8 cellular contexts compared by ENCODE assay signal in genomic region chr10:63515002-63515763, GRCh38. TPM values are rescaled to one million over a fixed set of nuclear protein-coding genes. Genes with fewer than 3 reads are reported as not detected.
DNase-seq lines count a peak whose midpoint lies in the region; ATAC-seq and TF ChIP-seq lines count a peak whose summit lies in the region.

No MANE protein-coding gene starts in this region.

- H2AFZ ChIP-seq in Loucy (ENCODE audit: low read length) (no peak overlapping the region), mammary epithelial cell (ENCODE audit: low read depth, low read length) (peak overlapping the region; percentile 56)

- peak overlapping the region; percentile 94 for H3K27ac ChIP-seq in mammary epithelial cell (ENCODE audit: insufficient read depth, low read depth, low read length)
- peak overlapping the region; percentile 24 for H3K27ac ChIP-seq in muscle layer of colon (ENCODE audit: low read depth, low read length)

- H3K4me2 ChIP-seq in Loucy (ENCODE audit: low read depth, low read length, poor library complexity, severe bottlenecking) (peak overlapping the region; percentile 83), mammary epithelial cell (ENCODE audit: insufficient read depth, low read depth, low read length) (peak overlapping the region; percentile 68)

- H3F3A ChIP-seq in Loucy (ENCODE audit: low read depth), result no peaks in the 10 kb centered on the region

- peak; percentile 87 for DNase-seq in EH (ENCODE audit: low read depth)
- DNase-seq in mammary epithelial cell, result peak; percentile 74
- DNase-seq in HuH-7.5 (ENCODE audit: low spot score), result no peak
- no peak for DNase-seq in cerebellar nuclear complex (lab: John Stamatoyannopoulos, UW)

- no TSS peak for BruUV-seq in mammary epithelial cell (replicated peaks; lab: Mats Ljungman, UMichigan)

- H3K79me2 ChIP-seq in Loucy (ENCODE audit: insufficient read depth, low read length), result peaks cover 96% of the 10 kb centered on the region
- peaks cover 100% of the 10 kb centered on the region for H3K79me2 ChIP-seq in mammary epithelial cell (ENCODE audit: insufficient read depth, low read length)

- H3K27me3 ChIP-seq in Loucy (ENCODE audit: insufficient read depth, low read length, poor library complexity, severe bottlenecking) (no peaks in the 10 kb centered on the region), mammary epithelial cell (ENCODE audit: insufficient read depth, low read length) (no peaks in the 10 kb centered on the region), muscle layer of colon (ENCODE audit: control insufficient read depth in 1 of 2, insufficient read depth in 2 of 2, low read length in 2 of 2) (no peaks in the 10 kb centered on the region)

- in situ Hi-C loops in mammary epithelial cell (cut with MboI; ENCODE audit: low sequenced_read_pairs in 2 of 2), result loop anchor here in 1 of 2 donors (25.0 kb wide), 1 partner anchor 197 kb away; no protein-coding TSS in a partner anchor

- no peak overlapping the region for H3K9ac ChIP-seq in Loucy (ENCODE audit: low read depth, low read length, poor library complexity, severe bottlenecking)
- H3K9ac ChIP-seq in mammary epithelial cell (ENCODE audit: insufficient read depth, low read length), result peak overlapping the region; percentile 73
- H3K9ac ChIP-seq in muscle layer of colon (ENCODE audit: low read length), result peak overlapping the region; percentile 30

- H3K36me3 ChIP-seq in Loucy (ENCODE audit: insufficient read depth, low read length), result no peaks in the 10 kb centered on the region
- no peaks in the 10 kb centered on the region for H3K36me3 ChIP-seq in mammary epithelial cell (ENCODE audit: insufficient read depth, low read length)
- H3K36me3 ChIP-seq in muscle layer of colon (ENCODE audit: insufficient read depth, low read length), result no peaks in the 10 kb centered on the region

- CTCF ChIA-PET in mammary epithelial cell (lab: Charles Lee; ENCODE audit: low non-redundant PET), result interaction anchor here (0.6 kb wide), 1 partner anchor 697 kb away, joined by 18 read pairs; no protein-coding TSS in a partner anchor

- ATAC-seq in GM19467 (IDR thresholded peaks at IDR 0.05; ENCODE audit: unreplicated experiment) (no peak), GM18861 (IDR thresholded peaks at IDR 0.05; ENCODE audit: unreplicated experiment) (no peak)

- H3K9me3 ChIP-seq in Loucy (ENCODE audit: insufficient read depth, low read depth, low read length), result no peaks in the 10 kb centered on the region
- no peaks in the 10 kb centered on the region for H3K9me3 ChIP-seq in mammary epithelial cell (replicated peaks; ENCODE audit: insufficient read depth, low read length)
- H3K9me3 ChIP-seq in muscle layer of colon (ENCODE audit: low read length), result no peaks in the 10 kb centered on the region

- no peaks in the 10 kb centered on the region for H3K9me2 ChIP-seq in Loucy (replicated peaks; ENCODE audit: low read depth, low read length)

- WGBS in mammary epithelial cell (ENCODE audit: low coverage, missing lambda C conversion rate), result 15% methylated on average over 5 of the region's 5 CpGs

- H3K4me1 ChIP-seq in Loucy (ENCODE audit: insufficient read depth, low read length, poor library complexity, severe bottlenecking) (peaks cover 48% of the 10 kb centered on the region), mammary epithelial cell (ENCODE audit: insufficient read depth, low read length) (peaks cover 36% of the 10 kb centered on the region), muscle layer of colon (ENCODE audit: insufficient read depth, low read length) (peaks cover 16% of the 10 kb centered on the region)

- peaks cover 36% of the 10 kb centered on the region for H4K20me1 ChIP-seq in Loucy (ENCODE audit: insufficient read depth, low read length, poor library complexity, severe bottlenecking)
- H4K20me1 ChIP-seq in mammary epithelial cell (ENCODE audit: insufficient read depth, low read length), result no peaks in the 10 kb centered on the region

- H3K4me3 ChIP-seq in Loucy (ENCODE audit: low read length, poor library complexity, severe bottlenecking) (peak overlapping the region; percentile 3), mammary epithelial cell (replicated peaks in 1 of 3; ENCODE audit: insufficient read depth in 1 of 3, low read depth in 2 of 3, low read length in 3 of 3) (peak overlapping the region; percentile 3 to 35 (median 33)), muscle layer of colon (ENCODE audit: low read depth in 1 of 2, low read length in 2 of 2) (peak overlapping the region in 1 of 2 donors; percentile 22)

- intact Hi-C loops in mammary epithelial cell (cut with micrococcal nuclease), result no loop called here

- no peak for TF ChIP-seq CTCF in Loucy (conservative IDR thresholded peaks at IDR 0.05; ENCODE audit: low read length)
- TF ChIP-seq CTCF in mammary epithelial cell (conservative IDR thresholded peaks at IDR 0.05 in 1 of 2, IDR thresholded peaks at IDR 0.05 in 1 of 2; ENCODE audit: extremely low read depth in 1 of 2, insufficient read depth in 1 of 2, low read depth in 1 of 2, low read length in 2 of 2), result no peak

- dilution Hi-C loops in mammary epithelial cell (cut with HindIII; ENCODE audit: low sequenced_read_pairs), result loop anchor here (5.0 kb wide), 1 partner anchor 37 kb away; no protein-coding TSS in a partner anchor

RNA-seq across cellular contexts. Expression of gene REEP3, which starts 6.0 kb away (rescaled TPM):
- total RNA-seq in mammary epithelial cell, result 10 to 100 TPM; 80.4 to 81.8 TPM
- polyA plus RNA-seq in mammary epithelial cell, result 62.1 TPM
- 28.5 TPM for polyA minus RNA-seq in mammary epithelial cell

RNA-seq across cellular contexts. Expression of gene JMJD1C, which starts 49.4 kb away (rescaled TPM):
- total RNA-seq in mammary epithelial cell, result 10 to 100 TPM; 57.7 to 80.4 TPM
- 16.9 TPM for polyA plus RNA-seq in mammary epithelial cell
- polyA minus RNA-seq in mammary epithelial cell, result 36.0 TPM

Comparison
In these comparisons a context has a peak if more than half of its experiments do, and no peak if none do; other contexts are left out.
1. DNase-seq: peak in EH (single experiment) and mammary epithelial cell (single experiment); none in HuH-7.5 (single experiment) and cerebellar nuclear complex (0 of 2).